33 cellular contexts compared by ENCODE assay signal in genomic region chr1:109522026-109522425, GRCh38. TPM values are rescaled to one million over a fixed set of nuclear protein-coding genes. Genes with fewer than 3 reads are reported as not detected.
"Had no signal": no experiment of that assay in that cellular context is flagged by ENCODE, and none has a peak within 500 bp of the region (broad histone marks: within the 10 kb centered on the region; RNA-seq: fewer than 3 reads in every experiment).

No MANE protein-coding gene starts in this region.

- H3K36me3 ChIP-seq: lower lobe of right lung, neural progenitor cell, neutrophil, right atrium auricular region, sigmoid colon, stomach, thyroid gland, transverse colon, upper lobe of left lung, vagina had no signal

- DNase-seq: head of caudate nucleus; hypothalamus; kidney glomerular epithelial cell; lower lobe of right lung; mammary epithelial cell; naive thymus-derived CD8-positive, alpha-beta T cell; nephron progenitor cell; occipital lobe; psoas muscle; sigmoid colon; small intestine; stimulated activated CD4-positive, alpha-beta T cell treated with anti-CD3 and anti-CD28 coated beads, Interleukin-1b, Interleukin-23, amount 100 ng/mL, for 48 hours; stimulated activated CD4-positive, alpha-beta T cell treated with anti-CD3 and anti-CD28 coated beads, Interleukin-2, amount 100 ng/mL, for 48 hours; stimulated activated CD4-positive, alpha-beta T cell treated with anti-CD3 and anti-CD28 coated beads, Interleukin-4, amount 100 ng/mL, for 4 hours; stimulated activated CD8-positive, alpha-beta memory T cell treated with anti-CD3 and anti-CD28 coated beads, Interleukin-4, amount 100 ng/mL, for 48 hours; stimulated activated naive CD8-positive, alpha-beta T cell treated with anti-CD3 and anti-CD28 coated beads, Interleukin-15, Interleukin-2, amounts not matched to agents 100 U/mL and 50 U/mL, for 24 hours; stomach; testis; transverse colon; upper lobe of left lung had no signal

- H3K4me3 Mint-ChIP-seq: naive thymus-derived CD8-positive, alpha-beta T cell; neural progenitor cell; stimulated activated memory B cell treated with anti-CD40 and anti-IgM and Interleukin-4, amounts not matched to agents 10 μg/mL and 1 μg/mL and 100 μg/mL, for 72 hours had no signal

- H3K4me2 ChIP-seq: neural progenitor cell had no signal

- H3K9me3 ChIP-seq: lower lobe of right lung, neutrophil, psoas muscle, right atrium auricular region, sigmoid colon, stomach, testis, thyroid gland, transverse colon, upper lobe of left lung, vagina had no signal

- H3K79me2 ChIP-seq: parathyroid adenoma had no signal

- H3K4me3 ChIP-seq: lower lobe of right lung, neural progenitor cell, psoas muscle, right atrium auricular region, sigmoid colon, stomach, testis, thyroid gland, transverse colon, upper lobe of left lung, vagina had no signal

- H3K9me3 Mint-ChIP-seq: naive thymus-derived CD8-positive, alpha-beta T cell; neural progenitor cell; stimulated activated memory B cell treated with anti-CD40 and anti-IgM and Interleukin-4, amounts not matched to agents 10 μg/mL and 1 μg/mL and 100 μg/mL, for 72 hours had no signal

- FAIRE-seq: keratinocyte, small intestine had no signal

- H3K4me1 ChIP-seq: lower lobe of right lung, neural progenitor cell, parathyroid adenoma, psoas muscle, right atrium auricular region, sigmoid colon, stomach, transverse colon, upper lobe of left lung, vagina had no signal

- H3K27ac ChIP-seq: lower lobe of right lung, neural progenitor cell, neutrophil, parathyroid adenoma, psoas muscle, right atrium auricular region, sigmoid colon, stomach, testis, thyroid gland, transverse colon, upper lobe of left lung, vagina had no signal

- H3K27ac Mint-ChIP-seq: neural progenitor cell; stimulated activated memory B cell treated with anti-CD40 and anti-IgM and Interleukin-4, amounts not matched to agents 10 μg/mL and 1 μg/mL and 100 μg/mL, for 72 hours had no signal

- H3K36me3 Mint-ChIP-seq: naive thymus-derived CD8-positive, alpha-beta T cell; neural progenitor cell; stimulated activated memory B cell treated with anti-CD40 and anti-IgM and Interleukin-4, amounts not matched to agents 10 μg/mL and 1 μg/mL and 100 μg/mL, for 72 hours had no signal

- H3K9ac ChIP-seq: neural progenitor cell, parathyroid adenoma had no signal

- H2AFZ ChIP-seq: neural progenitor cell, parathyroid adenoma had no signal

- ATAC-seq: left lobe of liver; lower lobe of right lung; naive thymus-derived CD8-positive, alpha-beta T cell; psoas muscle; stimulated activated memory B cell treated with anti-CD40 and anti-IgM and Interleukin-4, amounts not matched to agents 10 μg/mL and 1 μg/mL and 100 μg/mL, for 72 hours; stimulated activated naive CD8-positive, alpha-beta T cell treated with anti-CD3 and anti-CD28 coated beads, Interleukin-15, Interleukin-2, amounts not matched to agents 100 U/mL and 50 U/mL, for 24 hours had no signal

- H3K27me3 ChIP-seq: right atrium auricular region, sigmoid colon, testis, thyroid gland, upper lobe of left lung, vagina had no signal

RNA-seq across cellular contexts. Expression of gene GPR61, which starts 17.6 kb away (rescaled TPM):
- total RNA-seq: left lobe of liver, liver, lower lobe of right lung, osteocyte, posterior vena cava, stomach, transverse colon, upper lobe of left lung, vagina had no signal
- polyA plus RNA-seq: keratinocyte, mammary epithelial cell, urinary bladder had no signal
